Comparison of ENCODE assay signal across 9 cellular contexts in genomic region chr6:104648347-104648746, GRCh38.
"Had no signal": no experiment of that assay in that cellular context is flagged by ENCODE, and none has a peak within 500 bp of the region (broad histone marks: within the 10 kb centered on the region; RNA-seq: fewer than 3 reads in every experiment).

No MANE protein-coding gene starts in this region.

- H3K9me3 Mint-ChIP-seq: GM23338, H9, HFFc6 had no signal

- H3K4me3 ChIP-seq: GM23248, GM23338, HAP-1 had no signal

- ATAC-seq: GM23338, HCT116 had no signal

- H3K27ac Mint-ChIP-seq: GM23338, H9, HFFc6 had no signal

- DNase-seq: GM23248, GOT3, H7, H9, HCEC 1CT, HFFc6 had no signal

- H3K4me3 Mint-ChIP-seq: GM23338, H9, HFFc6 had no signal
